1 cellular context compared by ENCODE assay signal in the genomic region with DNA sequence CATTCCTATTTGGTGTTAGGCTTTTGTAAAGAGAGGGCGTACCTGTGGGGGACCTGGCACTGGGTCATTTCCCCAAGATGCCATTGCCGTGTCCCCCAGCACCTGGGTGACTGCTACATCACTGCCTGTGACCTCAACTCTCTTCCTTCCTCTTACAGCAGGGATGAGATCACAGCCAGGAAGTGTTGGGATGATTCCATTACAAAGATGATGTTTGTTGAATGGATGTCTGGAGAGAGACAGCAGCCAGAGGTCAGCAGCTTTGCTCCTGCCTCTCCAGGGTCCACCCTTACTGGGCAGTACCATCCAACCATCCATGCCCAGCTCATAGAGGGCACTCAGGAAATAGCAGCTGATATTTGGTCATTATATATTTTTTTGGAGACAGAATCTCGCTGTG.
TF ChIP-seq lines count a peak whose summit lies in the region.

No MANE protein-coding gene starts in this region.

TF ChIP-seq in endothelial cell of umbilical vein, 7 proteins besides CTCF, POLR2A, EP300 and RAD21 (continued from another document):
- no peak for TF ChIP-seq MYC (IDR thresholded peaks at IDR 0.05; ENCODE audit: low read depth, low read length)
TF ChIP-seq in endothelial cell of umbilical vein: peak in this region for 4.
